ENCODE assay signal across 12 cellular contexts in genomic region chr6:12147557-12148316, GRCh38.
DNase-seq lines count a peak whose midpoint lies in the region; ATAC-seq and TF ChIP-seq lines count a peak whose summit lies in the region.
"Had no signal": no experiment of that assay in that cellular context is flagged by ENCODE, and none has a peak within 500 bp of the region (broad histone marks: within the 10 kb centered on the region; RNA-seq: fewer than 3 reads in every experiment).

No MANE protein-coding gene starts in this region.

- H3K4me3 Mint-ChIP-seq in activated naive CD4-positive, alpha-beta T cell treated with anti-CD3 and anti-CD28 coated beads for 36 hours, result no peak overlapping the region
- no peak overlapping the region for H3K4me3 Mint-ChIP-seq in activated T-helper 2 cell treated with anti-CD3 and anti-CD28 coated beads, Interferon-gamma antibody, Interleukin-2, Interleukin-4, amounts not matched to agents 10 μg/mL and 5 μg/mL and 100 μg/mL, durations not matched to agents 14 hours and 24 hours and 36 hours (ENCODE audit: low read depth)
- no peak overlapping the region for H3K4me3 Mint-ChIP-seq in type B pancreatic cell
- no peak overlapping the region for H3K4me3 Mint-ChIP-seq in activated CD8-positive, alpha-beta memory T cell treated with anti-CD3 and anti-CD28 coated beads, Interleukin-2, amount 10 ng/mL, durations not matched to agents 7 days and 5 days

- TF ChIP-seq CTCF in foreskin fibroblast (IDR thresholded peaks at IDR 0.05; ENCODE audit: low read depth, low read length) (peak; percentile 29), type B pancreatic cell (conservative IDR thresholded peaks at IDR 0.05) (peak; percentile 34)

- no peaks in the 10 kb centered on the region for H3K27me3 Mint-ChIP-seq in activated naive CD4-positive, alpha-beta T cell treated with anti-CD3 and anti-CD28 coated beads for 36 hours (ENCODE audit: low read depth)
- H3K27me3 Mint-ChIP-seq in activated T-helper 2 cell treated with anti-CD3 and anti-CD28 coated beads, Interferon-gamma antibody, Interleukin-2, Interleukin-4, amounts not matched to agents 10 μg/mL and 5 μg/mL and 100 μg/mL, durations not matched to agents 14 hours and 24 hours and 36 hours (ENCODE audit: low read depth), result no peaks in the 10 kb centered on the region
- H3K27me3 Mint-ChIP-seq in type B pancreatic cell, result no peaks in the 10 kb centered on the region
- no peaks in the 10 kb centered on the region for H3K27me3 Mint-ChIP-seq in activated CD8-positive, alpha-beta memory T cell treated with anti-CD3 and anti-CD28 coated beads, Interleukin-2, amount 10 ng/mL, durations not matched to agents 7 days and 5 days

- H3K4me3 ChIP-seq in foreskin fibroblast (ENCODE audit: low read depth in 1 of 2, low read length in 2 of 2), result no peak overlapping the region
- H3K4me3 ChIP-seq: SK-N-MC had no signal

- H3K27ac Mint-ChIP-seq in activated naive CD4-positive, alpha-beta T cell treated with anti-CD3 and anti-CD28 coated beads, Interleukin-2, amount 50 U/mL, for 72 hours, result peak overlapping the region; percentile 47 to 78
- H3K27ac Mint-ChIP-seq in activated naive CD4-positive, alpha-beta T cell treated with anti-CD3 and anti-CD28 coated beads for 36 hours, result no peak overlapping the region
- H3K27ac Mint-ChIP-seq in activated T-helper 2 cell treated with anti-CD3 and anti-CD28 coated beads, Interferon-gamma antibody, Interleukin-2, Interleukin-4, amounts not matched to agents 10 μg/mL and 5 μg/mL and 100 μg/mL, durations not matched to agents 14 hours and 24 hours and 36 hours, result peak overlapping the region; percentile 37
- no peak overlapping the region for H3K27ac Mint-ChIP-seq in type B pancreatic cell
- no peak overlapping the region for H3K27ac Mint-ChIP-seq in activated CD8-positive, alpha-beta memory T cell treated with anti-CD3 and anti-CD28 coated beads, Interleukin-2, amount 10 ng/mL, durations not matched to agents 7 days and 5 days

- peaks cover 0 to 8% of the 10 kb centered on the region in 2 donors for H3K36me3 Mint-ChIP-seq in activated naive CD4-positive, alpha-beta T cell treated with anti-CD3 and anti-CD28 coated beads, Interleukin-2, amount 50 U/mL, for 72 hours
- peaks cover 11% of the 10 kb centered on the region for H3K36me3 Mint-ChIP-seq in activated naive CD4-positive, alpha-beta T cell treated with anti-CD3 and anti-CD28 coated beads for 36 hours (ENCODE audit: low read depth)
- peaks cover 26% of the 10 kb centered on the region for H3K36me3 Mint-ChIP-seq in activated T-helper 2 cell treated with anti-CD3 and anti-CD28 coated beads, Interferon-gamma antibody, Interleukin-2, Interleukin-4, amounts not matched to agents 10 μg/mL and 5 μg/mL and 100 μg/mL, durations not matched to agents 14 hours and 24 hours and 36 hours (ENCODE audit: low read depth)
- H3K36me3 Mint-ChIP-seq in type B pancreatic cell, result peaks cover 23% of the 10 kb centered on the region
- H3K36me3 Mint-ChIP-seq in activated CD8-positive, alpha-beta memory T cell treated with anti-CD3 and anti-CD28 coated beads, Interleukin-2, amount 10 ng/mL, durations not matched to agents 7 days and 5 days, result peaks cover 2% of the 10 kb centered on the region

- H3K4me1 Mint-ChIP-seq in activated naive CD4-positive, alpha-beta T cell treated with anti-CD3 and anti-CD28 coated beads for 36 hours (ENCODE audit: low read depth), result peaks cover 13% of the 10 kb centered on the region
- H3K4me1 Mint-ChIP-seq in activated T-helper 2 cell treated with anti-CD3 and anti-CD28 coated beads, Interferon-gamma antibody, Interleukin-2, Interleukin-4, amounts not matched to agents 10 μg/mL and 5 μg/mL and 100 μg/mL, durations not matched to agents 14 hours and 24 hours and 36 hours (ENCODE audit: low read depth), result peaks cover 14% of the 10 kb centered on the region
- H3K4me1 Mint-ChIP-seq in type B pancreatic cell (ENCODE audit: unreplicated experiment), result peaks cover 15% of the 10 kb centered on the region
- H3K4me1 Mint-ChIP-seq in activated CD8-positive, alpha-beta memory T cell treated with anti-CD3 and anti-CD28 coated beads, Interleukin-2, amount 10 ng/mL, durations not matched to agents 7 days and 5 days, result peaks cover 14% of the 10 kb centered on the region

- CTCF ChIA-PET in activated naive CD4-positive, alpha-beta T cell treated with anti-CD3 and anti-CD28 coated beads for 36 hours (lab: Charles Lee), result no interaction called here
- CTCF ChIA-PET in activated CD8-positive, alpha-beta memory T cell treated with anti-CD3 and anti-CD28 coated beads, Interleukin-2, amount 10 ng/mL, durations not matched to agents 7 days and 5 days (lab: Charles Lee), result no interaction called here

- no peak for DNase-seq in activated naive CD4-positive, alpha-beta T cell treated with anti-CD3 and anti-CD28 coated beads, Interleukin-2, amount 50 U/mL, for 72 hours (ENCODE audit: low spot score in 2 of 2)
- DNase-seq in activated naive CD4-positive, alpha-beta T cell treated with anti-CD3 and anti-CD28 coated beads for 36 hours, result no peak
- no peak for DNase-seq in activated T-helper 2 cell treated with anti-CD3 and anti-CD28 coated beads, Interferon-gamma antibody, Interleukin-2, Interleukin-4, amounts not matched to agents 10 μg/mL and 5 μg/mL and 100 μg/mL, durations not matched to agents 14 hours and 24 hours and 36 hours (ENCODE audit: low spot score)
- DNase-seq in foreskin fibroblast (peak in 1 of 2 donors; percentile 41), type B pancreatic cell (ENCODE audit: extremely low spot score, unreplicated experiment) (no peak), KBM-7 (no peak)
- no peak for DNase-seq in activated CD8-positive, alpha-beta memory T cell treated with anti-CD3 and anti-CD28 coated beads, Interleukin-2, amount 10 ng/mL, durations not matched to agents 7 days and 5 days
- no peak for DNase-seq in stimulated activated CD8-positive, alpha-beta memory T cell treated with anti-CD3 and anti-CD28 coated beads, Interleukin-4, amount 100 ng/mL, for 48 hours
- DNase-seq: activated gamma-delta T cell, NCI-H1048, NCI-H524 treated with DMSO at 0.1 percent for 48 hours had no signal

- in situ Hi-C loops in KBM-7 (cut with MboI; ENCODE audit: low pct_unique_long_range_greater_than_20kb, low sequenced_read_pairs), result no loop called here

- H3K9me3 Mint-ChIP-seq in activated naive CD4-positive, alpha-beta T cell treated with anti-CD3 and anti-CD28 coated beads, Interleukin-2, amount 50 U/mL, for 72 hours, result no peaks in the 10 kb centered on the region
- no peaks in the 10 kb centered on the region for H3K9me3 Mint-ChIP-seq in activated naive CD4-positive, alpha-beta T cell treated with anti-CD3 and anti-CD28 coated beads for 36 hours
- no peaks in the 10 kb centered on the region for H3K9me3 Mint-ChIP-seq in activated T-helper 2 cell treated with anti-CD3 and anti-CD28 coated beads, Interferon-gamma antibody, Interleukin-2, Interleukin-4, amounts not matched to agents 10 μg/mL and 5 μg/mL and 100 μg/mL, durations not matched to agents 14 hours and 24 hours and 36 hours
- no peaks in the 10 kb centered on the region for H3K9me3 Mint-ChIP-seq in type B pancreatic cell
- no peaks in the 10 kb centered on the region for H3K9me3 Mint-ChIP-seq in activated CD8-positive, alpha-beta memory T cell treated with anti-CD3 and anti-CD28 coated beads, Interleukin-2, amount 10 ng/mL, durations not matched to agents 7 days and 5 days (ENCODE audit: low read depth)

- ATAC-seq in activated naive CD4-positive, alpha-beta T cell treated with anti-CD3 and anti-CD28 coated beads, Interleukin-2, amount 50 U/mL, for 72 hours, result no peak
- no peak for ATAC-seq in activated CD8-positive, alpha-beta memory T cell treated with anti-CD3 and anti-CD28 coated beads, Interleukin-2, amount 10 ng/mL, durations not matched to agents 7 days and 5 days

- intact Hi-C loops in activated naive CD4-positive, alpha-beta T cell treated with anti-CD3 and anti-CD28 coated beads for 36 hours (cut with micrococcal nuclease), result no loop called here
- intact Hi-C loops in activated T-helper 2 cell treated with anti-CD3 and anti-CD28 coated beads, Interferon-gamma antibody, Interleukin-2, Interleukin-4, amounts not matched to agents 10 μg/mL and 5 μg/mL and 100 μg/mL, durations not matched to agents 14 hours and 24 hours and 36 hours (cut with micrococcal nuclease), result no loop called here

Comparison
In these comparisons a context has a peak if more than half of its experiments do, and no peak if none do; other contexts are left out.
1. H3K27ac Mint-ChIP-seq: peak in activated naive CD4-positive, alpha-beta T cell treated with anti-CD3 and anti-CD28 coated beads, Interleukin-2, amount 50 U/mL, for 72 hours (2 of 2) and activated T-helper 2 cell treated with anti-CD3 and anti-CD28 coated beads, Interferon-gamma antibody, Interleukin-2, Interleukin-4, amounts not matched to agents 10 μg/mL and 5 μg/mL and 100 μg/mL, durations not matched to agents 14 hours and 24 hours and 36 hours (single experiment); none in activated naive CD4-positive, alpha-beta T cell treated with anti-CD3 and anti-CD28 coated beads for 36 hours (single experiment), type B pancreatic cell (single experiment) and activated CD8-positive, alpha-beta memory T cell treated with anti-CD3 and anti-CD28 coated beads, Interleukin-2, amount 10 ng/mL, durations not matched to agents 7 days and 5 days (single experiment).